1 cellular context compared by ENCODE assay signal in the genomic region with DNA sequence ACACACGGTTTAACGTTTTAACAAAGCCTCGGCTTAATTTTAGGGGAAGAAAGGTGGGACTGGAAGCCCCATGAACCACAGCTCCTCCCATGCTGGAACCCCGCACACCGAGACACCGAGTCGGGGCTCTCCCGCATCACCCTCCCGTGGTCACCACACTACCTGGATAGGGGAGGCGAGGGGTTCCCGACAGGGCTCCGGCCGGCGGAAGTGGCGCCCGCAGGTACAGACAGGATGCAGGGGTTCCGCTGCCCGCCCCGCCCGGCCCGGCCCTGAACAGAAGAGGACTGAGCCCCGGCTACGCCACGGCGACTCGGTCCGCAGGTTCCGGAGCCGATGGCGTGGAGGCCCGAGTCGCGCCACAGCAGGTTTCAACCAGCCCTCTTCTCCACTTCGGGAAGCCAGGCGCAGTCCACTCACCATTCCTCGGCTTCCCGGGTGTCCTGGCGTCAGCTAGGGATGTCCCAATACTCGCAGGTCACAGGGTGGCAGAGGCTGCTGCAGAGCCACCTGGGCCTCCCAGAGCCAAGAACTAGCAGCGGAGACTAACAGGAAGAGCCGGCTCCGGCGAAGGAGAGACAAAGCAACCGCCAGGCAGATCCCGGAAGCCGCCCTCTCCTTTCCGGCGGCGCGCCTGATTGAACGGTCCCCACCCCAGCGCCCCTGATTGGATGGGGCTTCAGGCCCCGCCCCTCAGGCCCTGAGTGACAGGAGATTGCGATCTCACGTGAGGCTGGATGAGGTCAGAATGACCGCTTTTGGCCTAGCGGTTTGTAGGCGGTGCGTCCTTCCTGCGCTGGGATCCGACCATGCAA.
TF ChIP-seq lines count a peak whose summit lies in the region.

A gene (minus strand): TSS at position 580 of the 815 bp plus-strand sequence. CDS start 157 bp downstream, at position 423.

TF ChIP-seq in HepG2, 621 proteins besides CTCF, POLR2A, EP300 and RAD21 (continued from another document and continues in another):
- peak in 1 of 2 experiments; percentile 86; a peak in 2 of 4 replicates for TF ChIP-seq KLF16 (CRISPR knock-in tag; IDR thresholded peaks at IDR 0.05)
- TF ChIP-seq, protein P1, sequence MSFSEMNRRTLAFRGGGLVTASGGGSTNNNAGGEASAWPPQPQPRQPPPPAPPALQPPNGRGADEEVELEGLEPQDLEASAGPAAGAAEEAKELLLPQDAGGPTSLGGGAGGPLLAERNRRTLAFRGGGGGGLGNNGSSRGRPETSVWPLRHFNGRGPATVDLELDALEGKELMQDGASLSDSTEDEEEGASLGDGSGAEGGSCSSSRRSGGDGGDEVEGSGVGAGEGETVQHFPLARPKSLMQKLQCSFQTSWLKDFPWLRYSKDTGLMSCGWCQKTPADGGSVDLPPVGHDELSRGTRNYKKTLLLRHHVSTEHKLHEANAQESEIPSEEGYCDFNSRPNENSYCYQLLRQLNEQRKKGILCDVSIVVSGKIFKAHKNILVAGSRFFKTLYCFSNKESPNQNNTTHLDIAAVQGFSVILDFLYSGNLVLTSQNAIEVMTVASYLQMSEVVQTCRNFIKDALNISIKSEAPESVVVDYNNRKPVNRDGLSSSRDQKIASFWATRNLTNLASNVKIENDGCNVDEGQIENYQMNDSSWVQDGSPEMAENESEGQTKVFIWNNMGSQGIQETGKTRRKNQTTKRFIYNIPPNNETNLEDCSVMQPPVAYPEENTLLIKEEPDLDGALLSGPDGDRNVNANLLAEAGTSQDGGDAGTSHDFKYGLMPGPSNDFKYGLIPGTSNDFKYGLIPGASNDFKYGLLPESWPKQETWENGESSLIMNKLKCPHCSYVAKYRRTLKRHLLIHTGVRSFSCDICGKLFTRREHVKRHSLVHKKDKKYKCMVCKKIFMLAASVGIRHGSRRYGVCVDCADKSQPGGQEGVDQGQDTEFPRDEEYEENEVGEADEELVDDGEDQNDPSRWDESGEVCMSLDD (CRISPR knock-in tag; IDR thresholded peaks at IDR 0.05; ENCODE audit: borderline replicate concordance): no peak
- no peak for TF ChIP-seq SOX13 (IDR thresholded peaks at IDR 0.05)
- TF ChIP-seq SOX13 (CRISPR knock-in tag; conservative IDR thresholded peaks at IDR 0.05 in 1 of 2, IDR thresholded peaks at IDR 0.05 in 1 of 2): peak in 1 of 2 experiments; percentile 38; a peak in 1 of 4 replicates
- 0 out of 2 replicates have a peak, but pooled peaks have one; percentile 34 for TF ChIP-seq SALL2 (CRISPR knock-in tag; IDR thresholded peaks at IDR 0.05)
- TF ChIP-seq, protein P2, sequence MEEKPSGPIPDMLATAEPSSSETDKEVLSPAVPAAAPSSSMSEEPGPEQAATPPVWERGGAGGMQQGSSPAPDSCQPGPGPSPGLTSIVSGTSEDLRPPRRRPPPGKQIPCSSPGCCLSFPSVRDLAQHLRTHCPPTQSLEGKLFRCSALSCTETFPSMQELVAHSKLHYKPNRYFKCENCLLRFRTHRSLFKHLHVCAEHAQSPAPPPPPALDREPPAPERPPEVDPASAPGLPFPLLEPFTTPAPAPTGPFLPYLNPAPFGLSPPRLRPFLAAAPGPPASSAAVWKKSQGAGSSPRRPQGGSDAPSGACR (CRISPR knock-in tag; IDR thresholded peaks at IDR 0.05): 0 out of 2 replicates have a peak, but pooled peaks have one; percentile 38
- peak; percentile 22 for TF ChIP-seq ZNF781 (CRISPR knock-in tag; IDR thresholded peaks at IDR 0.05; ENCODE audit: borderline replicate concordance, not compliant biosample characterization)
- TF ChIP-seq GATA4 (IDR thresholded peaks at IDR 0.05; ENCODE audit: borderline replicate concordance, low read depth): peak; percentile 57; the same call in 1 of the 2 replicates
- peak; percentile 55; the same call in 1 of the 2 replicates for TF ChIP-seq ZNF776 (CRISPR knock-in tag; IDR thresholded peaks at IDR 0.05)
- TF ChIP-seq MEF2D (CRISPR knock-in tag; IDR thresholded peaks at IDR 0.05): peak; percentile 64; the same call in 1 of the 2 replicates
- TF ChIP-seq KLF12 (CRISPR knock-in tag; IDR thresholded peaks at IDR 0.05; ENCODE audit: borderline replicate concordance): peak; percentile 24; the same call in 1 of the 2 replicates
- TF ChIP-seq KDM5B (CRISPR knock-in tag; IDR thresholded peaks at IDR 0.05; ENCODE audit: borderline replicate concordance): peak; percentile 78; the same call in 1 of the 2 replicates
- peak; percentile 27; the same call in 1 of the 2 replicates for TF ChIP-seq BRD4 (CRISPR knock-in tag; IDR thresholded peaks at IDR 0.05)
- TF ChIP-seq, protein P3, sequence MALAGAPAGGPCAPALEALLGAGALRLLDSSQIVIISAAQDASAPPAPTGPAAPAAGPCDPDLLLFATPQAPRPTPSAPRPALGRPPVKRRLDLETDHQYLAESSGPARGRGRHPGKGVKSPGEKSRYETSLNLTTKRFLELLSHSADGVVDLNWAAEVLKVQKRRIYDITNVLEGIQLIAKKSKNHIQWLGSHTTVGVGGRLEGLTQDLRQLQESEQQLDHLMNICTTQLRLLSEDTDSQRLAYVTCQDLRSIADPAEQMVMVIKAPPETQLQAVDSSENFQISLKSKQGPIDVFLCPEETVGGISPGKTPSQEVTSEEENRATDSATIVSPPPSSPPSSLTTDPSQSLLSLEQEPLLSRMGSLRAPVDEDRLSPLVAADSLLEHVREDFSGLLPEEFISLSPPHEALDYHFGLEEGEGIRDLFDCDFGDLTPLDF (CRISPR knock-in tag; IDR thresholded peaks at IDR 0.05): peak; percentile 56; the same call in 1 of the 2 replicates
- peak; percentile 82 for TF ChIP-seq GATAD1 (CRISPR knock-in tag; IDR thresholded peaks at IDR 0.05)
- TF ChIP-seq ASH2L (IDR thresholded peaks at IDR 0.05; ENCODE audit: insufficient read length, low read depth, low read length): peak; percentile 77
- TF ChIP-seq NR2F2 (IDR thresholded peaks at IDR 0.05; ENCODE audit: borderline replicate concordance, low read depth): peak; percentile 40; the same call in 1 of the 2 replicates
- TF ChIP-seq, protein P4, sequence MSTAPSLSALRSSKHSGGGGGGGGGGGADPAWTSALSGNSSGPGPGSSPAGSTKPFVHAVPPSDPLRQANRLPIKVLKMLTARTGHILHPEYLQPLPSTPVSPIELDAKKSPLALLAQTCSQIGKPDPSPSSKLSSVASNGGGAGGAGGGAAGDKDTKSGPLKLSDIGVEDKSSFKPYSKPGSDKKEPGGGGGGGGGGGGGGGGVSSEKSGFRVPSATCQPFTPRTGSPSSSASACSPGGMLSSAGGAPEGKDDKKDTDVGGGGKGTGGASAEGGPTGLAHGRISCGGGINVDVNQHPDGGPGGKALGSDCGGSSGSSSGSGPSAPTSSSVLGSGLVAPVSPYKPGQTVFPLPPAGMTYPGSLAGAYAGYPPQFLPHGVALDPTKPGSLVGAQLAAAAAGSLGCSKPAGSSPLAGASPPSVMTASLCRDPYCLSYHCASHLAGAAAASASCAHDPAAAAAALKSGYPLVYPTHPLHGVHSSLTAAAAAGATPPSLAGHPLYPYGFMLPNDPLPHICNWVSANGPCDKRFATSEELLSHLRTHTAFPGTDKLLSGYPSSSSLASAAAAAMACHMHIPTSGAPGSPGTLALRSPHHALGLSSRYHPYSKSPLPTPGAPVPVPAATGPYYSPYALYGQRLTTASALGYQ (CRISPR knock-in tag; IDR thresholded peaks at IDR 0.05): peak; percentile 69; the same call in 1 of the 2 replicates
- TF ChIP-seq, protein P5, sequence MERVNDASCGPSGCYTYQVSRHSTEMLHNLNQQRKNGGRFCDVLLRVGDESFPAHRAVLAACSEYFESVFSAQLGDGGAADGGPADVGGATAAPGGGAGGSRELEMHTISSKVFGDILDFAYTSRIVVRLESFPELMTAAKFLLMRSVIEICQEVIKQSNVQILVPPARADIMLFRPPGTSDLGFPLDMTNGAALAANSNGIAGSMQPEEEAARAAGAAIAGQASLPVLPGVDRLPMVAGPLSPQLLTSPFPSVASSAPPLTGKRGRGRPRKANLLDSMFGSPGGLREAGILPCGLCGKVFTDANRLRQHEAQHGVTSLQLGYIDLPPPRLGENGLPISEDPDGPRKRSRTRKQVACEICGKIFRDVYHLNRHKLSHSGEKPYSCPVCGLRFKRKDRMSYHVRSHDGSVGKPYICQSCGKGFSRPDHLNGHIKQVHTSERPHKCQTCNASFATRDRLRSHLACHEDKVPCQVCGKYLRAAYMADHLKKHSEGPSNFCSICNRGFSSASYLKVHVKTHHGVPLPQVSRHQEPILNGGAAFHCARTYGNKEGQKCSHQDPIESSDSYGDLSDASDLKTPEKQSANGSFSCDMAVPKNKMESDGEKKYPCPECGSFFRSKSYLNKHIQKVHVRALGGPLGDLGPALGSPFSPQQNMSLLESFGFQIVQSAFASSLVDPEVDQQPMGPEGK (CRISPR knock-in tag; IDR thresholded peaks at IDR 0.05): peak; percentile 9
- TF ChIP-seq, protein P6, sequence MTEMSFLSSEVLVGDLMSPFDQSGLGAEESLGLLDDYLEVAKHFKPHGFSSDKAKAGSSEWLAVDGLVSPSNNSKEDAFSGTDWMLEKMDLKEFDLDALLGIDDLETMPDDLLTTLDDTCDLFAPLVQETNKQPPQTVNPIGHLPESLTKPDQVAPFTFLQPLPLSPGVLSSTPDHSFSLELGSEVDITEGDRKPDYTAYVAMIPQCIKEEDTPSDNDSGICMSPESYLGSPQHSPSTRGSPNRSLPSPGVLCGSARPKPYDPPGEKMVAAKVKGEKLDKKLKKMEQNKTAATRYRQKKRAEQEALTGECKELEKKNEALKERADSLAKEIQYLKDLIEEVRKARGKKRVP (CRISPR knock-in tag; IDR thresholded peaks at IDR 0.05): peak in 1 of 2 experiments; percentile 21; a peak in 1 of 4 replicates
- TF ChIP-seq, protein P7, sequence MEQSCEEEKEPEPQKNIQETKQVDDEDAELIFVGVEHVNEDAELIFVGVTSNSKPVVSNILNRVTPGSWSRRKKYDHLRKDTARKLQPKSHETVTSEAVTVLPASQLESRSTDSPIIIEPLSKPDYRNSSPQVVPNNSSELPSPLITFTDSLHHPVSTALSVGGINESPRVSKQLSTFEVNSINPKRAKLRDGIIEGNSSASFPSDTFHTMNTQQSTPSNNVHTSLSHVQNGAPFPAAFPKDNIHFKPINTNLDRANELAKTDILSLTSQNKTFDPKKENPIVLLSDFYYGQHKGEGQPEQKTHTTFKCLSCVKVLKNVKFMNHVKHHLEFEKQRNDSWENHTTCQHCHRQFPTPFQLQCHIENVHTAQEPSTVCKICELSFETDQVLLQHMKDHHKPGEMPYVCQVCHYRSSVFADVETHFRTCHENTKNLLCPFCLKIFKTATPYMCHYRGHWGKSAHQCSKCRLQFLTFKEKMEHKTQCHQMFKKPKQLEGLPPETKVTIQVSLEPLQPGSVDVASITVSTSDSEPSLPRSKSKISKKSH (CRISPR knock-in tag; IDR thresholded peaks at IDR 0.05; ENCODE audit: borderline replicate concordance): peak; percentile 90
- no peak for TF ChIP-seq ZNF644 (CRISPR knock-in tag; IDR thresholded peaks at IDR 0.05; ENCODE audit: low read depth)
- TF ChIP-seq HHEX (CRISPR knock-in tag; IDR thresholded peaks at IDR 0.05): 0 out of 2 replicates have a peak, but pooled peaks have one; percentile 38
- peak; percentile 65; the same call in 1 of the 2 replicates for TF ChIP-seq ZNF317 (CRISPR knock-in tag; IDR thresholded peaks at IDR 0.05)
- peak; percentile 91; the same call in 1 of the 2 replicates for TF ChIP-seq ZNF564 (CRISPR knock-in tag; IDR thresholded peaks at IDR 0.05)
- TF ChIP-seq, protein P8, sequence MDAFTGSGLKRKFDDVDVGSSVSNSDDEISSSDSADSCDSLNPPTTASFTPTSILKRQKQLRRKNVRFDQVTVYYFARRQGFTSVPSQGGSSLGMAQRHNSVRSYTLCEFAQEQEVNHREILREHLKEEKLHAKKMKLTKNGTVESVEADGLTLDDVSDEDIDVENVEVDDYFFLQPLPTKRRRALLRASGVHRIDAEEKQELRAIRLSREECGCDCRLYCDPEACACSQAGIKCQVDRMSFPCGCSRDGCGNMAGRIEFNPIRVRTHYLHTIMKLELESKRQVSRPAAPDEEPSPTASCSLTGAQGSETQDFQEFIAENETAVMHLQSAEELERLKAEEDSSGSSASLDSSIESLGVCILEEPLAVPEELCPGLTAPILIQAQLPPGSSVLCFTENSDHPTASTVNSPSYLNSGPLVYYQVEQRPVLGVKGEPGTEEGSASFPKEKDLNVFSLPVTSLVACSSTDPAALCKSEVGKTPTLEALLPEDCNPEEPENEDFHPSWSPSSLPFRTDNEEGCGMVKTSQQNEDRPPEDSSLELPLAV (CRISPR knock-in tag; conservative IDR thresholded peaks at IDR 0.05; ENCODE audit: low read depth): no peak
- 0 out of 2 replicates have a peak, but pooled peaks have one; percentile 32 for TF ChIP-seq FOXA3 (CRISPR knock-in tag; IDR thresholded peaks at IDR 0.05)
- TF ChIP-seq AGO2 (optimal IDR thresholded peaks at IDR 0.05; ENCODE audit: low read depth, low read length): peak; percentile 84
- TF ChIP-seq ZNF768 (CRISPR knock-in tag; IDR thresholded peaks at IDR 0.05): peak; percentile 48; the same call in 1 of the 2 replicates
- TF ChIP-seq, protein P9, sequence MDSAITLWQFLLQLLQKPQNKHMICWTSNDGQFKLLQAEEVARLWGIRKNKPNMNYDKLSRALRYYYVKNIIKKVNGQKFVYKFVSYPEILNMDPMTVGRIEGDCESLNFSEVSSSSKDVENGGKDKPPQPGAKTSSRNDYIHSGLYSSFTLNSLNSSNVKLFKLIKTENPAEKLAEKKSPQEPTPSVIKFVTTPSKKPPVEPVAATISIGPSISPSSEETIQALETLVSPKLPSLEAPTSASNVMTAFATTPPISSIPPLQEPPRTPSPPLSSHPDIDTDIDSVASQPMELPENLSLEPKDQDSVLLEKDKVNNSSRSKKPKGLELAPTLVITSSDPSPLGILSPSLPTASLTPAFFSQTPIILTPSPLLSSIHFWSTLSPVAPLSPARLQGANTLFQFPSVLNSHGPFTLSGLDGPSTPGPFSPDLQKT (CRISPR knock-in tag; IDR thresholded peaks at IDR 0.05; ENCODE audit: borderline replicate concordance): no peak
- peak; percentile 36; the same call in 1 of the 2 replicates for TF ChIP-seq ZNF749 (CRISPR knock-in tag; IDR thresholded peaks at IDR 0.05; ENCODE audit: borderline replicate concordance)
- TF ChIP-seq ERF (CRISPR knock-in tag; IDR thresholded peaks at IDR 0.05): peak; percentile 72; the same call in 1 of the 2 replicates
- TF ChIP-seq ZNF225 (CRISPR knock-in tag; IDR thresholded peaks at IDR 0.05): peak; percentile 37; the same call in 1 of the 2 replicates
- TF ChIP-seq SPEN (CRISPR knock-in tag; IDR thresholded peaks at IDR 0.05; ENCODE audit: low read depth): peak; percentile 55
- TF ChIP-seq TMF1 (CRISPR knock-in tag; IDR thresholded peaks at IDR 0.05; ENCODE audit: low read depth): peak; percentile 60; the same call in 1 of the 2 replicates
- TF ChIP-seq, protein P10, sequence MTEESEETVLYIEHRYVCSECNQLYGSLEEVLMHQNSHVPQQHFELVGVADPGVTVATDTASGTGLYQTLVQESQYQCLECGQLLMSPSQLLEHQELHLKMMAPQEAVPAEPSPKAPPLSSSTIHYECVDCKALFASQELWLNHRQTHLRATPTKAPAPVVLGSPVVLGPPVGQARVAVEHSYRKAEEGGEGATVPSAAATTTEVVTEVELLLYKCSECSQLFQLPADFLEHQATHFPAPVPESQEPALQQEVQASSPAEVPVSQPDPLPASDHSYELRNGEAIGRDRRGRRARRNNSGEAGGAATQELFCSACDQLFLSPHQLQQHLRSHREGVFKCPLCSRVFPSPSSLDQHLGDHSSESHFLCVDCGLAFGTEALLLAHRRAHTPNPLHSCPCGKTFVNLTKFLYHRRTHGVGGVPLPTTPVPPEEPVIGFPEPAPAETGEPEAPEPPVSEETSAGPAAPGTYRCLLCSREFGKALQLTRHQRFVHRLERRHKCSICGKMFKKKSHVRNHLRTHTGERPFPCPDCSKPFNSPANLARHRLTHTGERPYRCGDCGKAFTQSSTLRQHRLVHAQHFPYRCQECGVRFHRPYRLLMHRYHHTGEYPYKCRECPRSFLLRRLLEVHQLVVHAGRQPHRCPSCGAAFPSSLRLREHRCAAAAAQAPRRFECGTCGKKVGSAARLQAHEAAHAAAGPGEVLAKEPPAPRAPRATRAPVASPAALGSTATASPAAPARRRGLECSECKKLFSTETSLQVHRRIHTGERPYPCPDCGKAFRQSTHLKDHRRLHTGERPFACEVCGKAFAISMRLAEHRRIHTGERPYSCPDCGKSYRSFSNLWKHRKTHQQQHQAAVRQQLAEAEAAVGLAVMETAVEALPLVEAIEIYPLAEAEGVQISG (CRISPR knock-in tag; IDR thresholded peaks at IDR 0.05): peak; percentile 73
- no peak for TF ChIP-seq PRMT3 (CRISPR knock-in tag; IDR thresholded peaks at IDR 0.05; ENCODE audit: borderline replicate concordance, low read depth)
